6 cellular contexts compared by ENCODE assay signal in the genomic region with DNA sequence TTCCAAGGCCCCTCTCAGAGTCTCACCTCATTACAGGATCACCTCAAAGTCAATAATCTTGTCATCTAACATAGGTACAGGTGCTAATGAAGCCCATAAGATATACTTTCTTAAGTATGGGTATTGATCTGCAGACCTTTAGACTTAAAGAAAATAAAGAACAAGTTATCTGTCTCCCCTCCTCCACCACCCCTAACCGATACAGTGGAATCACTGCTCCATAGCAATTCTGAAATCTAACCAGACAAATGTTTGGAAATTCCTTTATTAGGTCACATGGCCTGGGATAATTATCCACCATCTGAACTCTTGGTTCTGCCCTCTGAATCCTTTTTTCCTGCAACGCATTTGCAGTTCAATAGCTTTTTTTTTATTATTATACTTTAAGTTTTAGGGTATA. TPM values are rescaled to one million over a fixed set of nuclear protein-coding genes. Genes with fewer than 3 reads are reported as not detected.
"Had no signal": no experiment of that assay in that cellular context is flagged by ENCODE, and none has a peak within 500 bp of the region (broad histone marks: within the 10 kb centered on the region; RNA-seq: fewer than 3 reads in every experiment).

No MANE protein-coding gene starts in this region.

- DNase-seq: H9, HCEC 1CT, IMR-90, KBM-7 had no signal

- H3K4me3 Mint-ChIP-seq: GM23338, H9 had no signal

- H3K27ac Mint-ChIP-seq: GM23338, H9 had no signal

- H3K4me3 ChIP-seq: GM23338 had no signal

- ATAC-seq: GM23338 had no signal

RNA-seq across cellular contexts. Expression of a gene that starts 4.5 kb away (rescaled TPM):
- total RNA-seq: HT-29 had no signal

RNA-seq across cellular contexts. Expression of a gene that starts 24.0 kb away (rescaled TPM):
- total RNA-seq: HT-29 had no signal

RNA-seq across cellular contexts. Expression of a gene that starts 32.3 kb away (rescaled TPM):
- total RNA-seq: HT-29 had no signal

RNA-seq across cellular contexts. Expression of a gene that starts 55.1 kb away (rescaled TPM):
- total RNA-seq: H9, HT-29 had no signal
